ENCODE assay signal across 18 cellular contexts in the genomic region with DNA sequence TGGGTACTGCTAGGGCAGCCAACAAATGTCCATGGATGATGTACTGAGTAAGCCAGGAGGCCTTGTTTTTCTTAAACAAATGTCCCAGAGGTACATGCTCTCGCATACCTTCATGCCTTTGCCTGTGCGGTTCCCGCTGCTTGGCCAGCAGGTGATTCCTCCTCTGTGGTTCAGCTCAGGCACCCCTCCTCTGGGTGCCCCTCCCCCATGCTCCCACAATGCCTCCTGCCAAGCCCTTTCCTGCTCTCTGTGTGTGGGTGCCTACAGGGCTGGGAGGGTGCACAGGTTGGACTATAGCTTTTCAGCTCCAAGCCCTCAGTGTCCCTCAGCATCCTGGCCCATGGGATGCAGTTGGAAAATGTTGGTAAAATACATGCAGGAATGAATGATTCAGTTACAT. TPM values are rescaled to one million over a fixed set of nuclear protein-coding genes. Genes with fewer than 3 reads are reported as not detected.
DNase-seq lines count a peak whose midpoint lies in the region; ATAC-seq and TF ChIP-seq lines count a peak whose summit lies in the region.
"Had no signal": no experiment of that assay in that cellular context is flagged by ENCODE, and none has a peak within 500 bp of the region (broad histone marks: within the 10 kb centered on the region; RNA-seq: fewer than 3 reads in every experiment).

No MANE protein-coding gene starts in this region.

- H3K9ac ChIP-seq in OCI-LY1 (ENCODE audit: low read length) = peak overlapping the region; percentile 88; the same call in 1 of the 2 replicates

- peaks cover 11% of the 10 kb centered on the region for H3K36me3 Mint-ChIP-seq in effector memory CD8-positive, alpha-beta T cell (ENCODE audit: insufficient read depth)
- H3K36me3 Mint-ChIP-seq in stimulated activated effector memory CD8-positive, alpha-beta T cell treated with anti-CD3 and anti-CD28 coated beads, Interleukin-12 subunit alpha, Interleukin-12 subunit beta, amount 100 ng/mL, for 72 hours = peaks cover 50% of the 10 kb centered on the region
- H3K36me3 Mint-ChIP-seq in CD14-positive monocyte = peaks cover 10 to 15% of the 10 kb centered on the region in 2 donors

- no peaks in the 10 kb centered on the region for H3F3A ChIP-seq in OCI-LY1 (ENCODE audit: insufficient read depth, low read length)

- H2AFZ ChIP-seq in OCI-LY1 (ENCODE audit: low read length) = no peak overlapping the region

- no peak overlapping the region for H3K4me3 ChIP-seq in right cardiac atrium (ENCODE audit: low read length)
- H3K4me3 ChIP-seq in OCI-LY1 (ENCODE audit: low read depth, low read length, poor library complexity, severe bottlenecking) = peak overlapping the region; percentile 62
- H3K4me3 ChIP-seq: tibial nerve had no signal

- WGBS in right cardiac atrium = 87% methylated on average over 3 of the region's 3 CpGs

- H3K9me2 ChIP-seq in OCI-LY1 (ENCODE audit: low read depth, low read length) = no peaks in the 10 kb centered on the region

- H3K4me1 Mint-ChIP-seq in effector memory CD8-positive, alpha-beta T cell (ENCODE audit: low read depth in 2 of 2) = peaks cover 45 to 49% of the 10 kb centered on the region in 2 donors
- H3K4me1 Mint-ChIP-seq in stimulated activated effector memory CD8-positive, alpha-beta T cell treated with anti-CD3 and anti-CD28 coated beads, Interleukin-12 subunit alpha, Interleukin-12 subunit beta, amount 100 ng/mL, for 72 hours = peaks cover 74% of the 10 kb centered on the region
- H3K4me1 Mint-ChIP-seq in CD14-positive monocyte = peaks cover 56% of the 10 kb centered on the region

- peak; percentile 15 for DNase-seq in left ventricle myocardium superior
- DNase-seq in right cardiac atrium = no peak
- no peak for DNase-seq in effector memory CD8-positive, alpha-beta T cell
- DNase-seq in stimulated activated effector memory CD8-positive, alpha-beta T cell treated with anti-CD3 and anti-CD28 coated beads, Interleukin-12 subunit alpha, Interleukin-12 subunit beta, amount 100 ng/mL, for 72 hours (ENCODE audit: low spot score in 2 of 2) = no peak
- DNase-seq in left lobe of liver (ENCODE audit: low spot score) = no peak
- no peak for DNase-seq in CD14-positive monocyte (ENCODE audit: low spot score)
- DNase-seq: activated gamma-delta T cell; anterior cingulate cortex; cerebellar nuclear complex; effector memory CD4-positive, alpha-beta T cell; glutamatergic neuron; NCI-H1930; NCI-H446 treated with DMSO at 0.1 percent for 48 hours; stimulated activated naive CD4-positive, alpha-beta T cell had no signal

- H3K4me1 ChIP-seq in right cardiac atrium (ENCODE audit: control insufficient read depth, insufficient read depth, low read length) (peaks cover 10% of the 10 kb centered on the region), OCI-LY1 (ENCODE audit: insufficient read depth, low read length, severe bottlenecking) (peaks cover 57% of the 10 kb centered on the region)

- no peaks in the 10 kb centered on the region for H4K20me1 ChIP-seq in OCI-LY1 (ENCODE audit: insufficient read depth, low read length)

- H3K9me3 Mint-ChIP-seq in effector memory CD8-positive, alpha-beta T cell = no peaks in the 10 kb centered on the region
- H3K9me3 Mint-ChIP-seq in stimulated activated effector memory CD8-positive, alpha-beta T cell treated with anti-CD3 and anti-CD28 coated beads, Interleukin-12 subunit alpha, Interleukin-12 subunit beta, amount 100 ng/mL, for 72 hours = no peaks in the 10 kb centered on the region
- peaks cover 0 to 3% (median 0%) of the 10 kb centered on the region in 7 donors for H3K9me3 Mint-ChIP-seq in CD14-positive monocyte

- peak overlapping the region; percentile 93 for H3K4me2 ChIP-seq in OCI-LY1 (ENCODE audit: low read length)

- intact Hi-C loops in left ventricle myocardium superior (cut with micrococcal nuclease) (no loop called here), right cardiac atrium (cut with DNase I) (no loop called here), CD14-positive monocyte (cut with micrococcal nuclease) (no loop called here)

- H3K27ac Mint-ChIP-seq in effector memory CD8-positive, alpha-beta T cell = peak overlapping the region; percentile 68 to 100
- H3K27ac Mint-ChIP-seq in stimulated activated effector memory CD8-positive, alpha-beta T cell treated with anti-CD3 and anti-CD28 coated beads, Interleukin-12 subunit alpha, Interleukin-12 subunit beta, amount 100 ng/mL, for 72 hours = no peak overlapping the region
- peak overlapping the region in 1 of 7 donors; percentile 57 for H3K27ac Mint-ChIP-seq in CD14-positive monocyte

- no peak for TF ChIP-seq CTCF in OCI-LY1 (IDR thresholded peaks at IDR 0.05; ENCODE audit: low read length)
- no peak for TF ChIP-seq CTCF in CD14-positive monocyte (IDR thresholded peaks at IDR 0.05)

- ATAC-seq in left ventricle myocardium superior (no peak), right cardiac atrium (no peak), left lobe of liver (no peak)
- ATAC-seq in effector memory CD8-positive, alpha-beta T cell (replicated peaks) = no peak
- no peak for ATAC-seq in stimulated activated effector memory CD8-positive, alpha-beta T cell treated with anti-CD3 and anti-CD28 coated beads, Interleukin-12 subunit alpha, Interleukin-12 subunit beta, amount 100 ng/mL, for 72 hours

- no peaks in the 10 kb centered on the region for H3K27me3 ChIP-seq in right cardiac atrium (ENCODE audit: control insufficient read depth, insufficient read depth)
- H3K27me3 ChIP-seq in OCI-LY1 (ENCODE audit: insufficient read depth, low read length) = no peaks in the 10 kb centered on the region
- H3K27me3 ChIP-seq: tibial nerve had no signal

- H3K36me3 ChIP-seq in OCI-LY1 (ENCODE audit: insufficient read depth, low read length) = peaks cover 65% of the 10 kb centered on the region
- H3K36me3 ChIP-seq: tibial nerve had no signal

- H3K27ac ChIP-seq in right cardiac atrium (ENCODE audit: low read length) (no peak overlapping the region), OCI-LY1 (ENCODE audit: low read depth, low read length, poor library complexity, severe bottlenecking) (peak overlapping the region; percentile 100)

- no peaks in the 10 kb centered on the region for H3K79me2 ChIP-seq in OCI-LY1 (ENCODE audit: insufficient read depth, low read length)

- H3K9me3 ChIP-seq in right cardiac atrium (ENCODE audit: control insufficient read depth, low read length) (no peaks in the 10 kb centered on the region), OCI-LY1 (ENCODE audit: low read length) (no peaks in the 10 kb centered on the region)
- H3K9me3 ChIP-seq: tibial nerve had no signal

- peak overlapping the region in 1 of 2 donors; percentile 95 for H3K4me3 Mint-ChIP-seq in effector memory CD8-positive, alpha-beta T cell
- H3K4me3 Mint-ChIP-seq in stimulated activated effector memory CD8-positive, alpha-beta T cell treated with anti-CD3 and anti-CD28 coated beads, Interleukin-12 subunit alpha, Interleukin-12 subunit beta, amount 100 ng/mL, for 72 hours = peak overlapping the region; percentile 89
- no peak overlapping the region for H3K4me3 Mint-ChIP-seq in CD14-positive monocyte

- no peaks in the 10 kb centered on the region for H3K27me3 Mint-ChIP-seq in effector memory CD8-positive, alpha-beta T cell
- peaks cover 0 to 4% (median 0%) of the 10 kb centered on the region in 3 donors for H3K27me3 Mint-ChIP-seq in CD14-positive monocyte (ENCODE audit: low read depth in 3 of 3)

RNA-seq across cellular contexts. Expression of a gene that starts 23.5 kb away (rescaled TPM):
- 268 TPM for total RNA-seq in left ventricle myocardium superior
- 100 to 1,000 TPM; 115 to 141 (median 126) TPM for total RNA-seq in right cardiac atrium
- polyA plus RNA-seq in right cardiac atrium = 112 TPM
- 0.20 TPM for total RNA-seq in left lobe of liver
- 1 to 10 TPM in 1 of 2 donors, under 1 TPM in 1; 0.25 to 1.4 TPM for polyA plus RNA-seq in CD14-positive monocyte

RNA-seq across cellular contexts. Expression of a gene that starts 25.7 kb away (rescaled TPM):
- total RNA-seq in left ventricle myocardium superior (not detected), right cardiac atrium (not detected), left lobe of liver (not detected)
- polyA plus RNA-seq in right cardiac atrium (not detected), CD14-positive monocyte (not detected)
- total RNA-seq: liver, omental fat pad, tibial nerve had no signal
- polyA plus RNA-seq: liver had no signal

RNA-seq across cellular contexts. Expression of a gene that starts 44.3 kb away (rescaled TPM):
- total RNA-seq in left ventricle myocardium superior = 0.74 TPM
- total RNA-seq in right cardiac atrium = under 1 TPM in 2 of 4 donors, not detected in 2; 0.44 to 0.45 TPM
- not detected for polyA plus RNA-seq in right cardiac atrium
- total RNA-seq in left lobe of liver = not detected
- not detected for polyA plus RNA-seq in CD14-positive monocyte
- total RNA-seq: liver, omental fat pad, tibial nerve had no signal
- polyA plus RNA-seq: liver had no signal

Comparison
In these comparisons a context has a peak if more than half of its experiments do, and no peak if none do; other contexts are left out.
1. RNA of a gene that starts 23.5 kb away (total RNA-seq): 268 TPM in left ventricle myocardium superior (single experiment) and 115 to 141 TPM in right cardiac atrium; 0.20 TPM in left lobe of liver (single experiment); every median in the first group is over 10 times any median in the second.